ENCODE assay signal across 10 cellular contexts in the genomic region with DNA sequence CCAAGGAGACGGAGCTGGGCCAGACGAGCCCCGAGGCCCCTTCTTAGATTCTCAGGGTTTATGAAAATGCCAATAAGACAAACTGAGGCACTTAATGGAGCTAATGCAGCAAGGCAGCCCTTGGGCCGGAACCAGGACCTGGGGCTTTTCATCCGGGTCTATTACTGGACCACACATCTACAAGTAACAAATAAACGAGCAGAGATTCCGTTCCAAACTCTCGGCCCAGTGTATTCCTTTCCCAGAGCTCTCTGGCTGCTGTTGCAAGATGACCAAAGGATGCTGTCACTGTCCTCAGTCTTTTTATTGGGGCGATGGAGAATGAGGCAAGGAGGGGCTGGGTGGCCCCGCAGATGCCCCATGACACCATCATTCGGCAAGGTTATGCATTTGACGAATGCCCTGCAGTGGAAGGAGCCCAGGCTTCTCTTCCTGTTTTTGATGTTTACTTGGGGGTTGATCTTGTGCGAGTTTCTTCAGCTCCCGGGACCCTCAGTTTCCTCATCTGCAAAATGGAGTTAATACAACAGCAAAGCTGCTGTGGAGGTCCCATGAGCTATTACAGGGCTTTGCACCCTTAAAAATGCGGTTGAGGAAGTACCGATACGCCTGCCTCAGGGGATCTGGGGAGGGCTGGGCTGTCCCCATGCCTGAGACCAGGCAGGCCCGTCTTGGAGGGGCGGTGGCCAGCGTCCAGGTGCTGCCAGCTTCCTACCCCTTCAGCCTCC. TPM values are rescaled to one million over a fixed set of nuclear protein-coding genes. Genes with fewer than 3 reads are reported as not detected.
DNase-seq lines count a peak whose midpoint lies in the region; ATAC-seq and TF ChIP-seq lines count a peak whose summit lies in the region.
"Had no signal": no experiment of that assay in that cellular context is flagged by ENCODE, and none has a peak within 500 bp of the region (broad histone marks: within the 10 kb centered on the region; RNA-seq: fewer than 3 reads in every experiment).

No MANE protein-coding gene starts in this region.

- H3K27ac Mint-ChIP-seq in activated naive CD8-positive, alpha-beta T cell treated with anti-CD3 and anti-CD28 coated beads for 36 hours = no peak overlapping the region

- DNase-seq in cardiac muscle cell (ENCODE audit: low read depth in 1 of 2, low spot score in 1 of 2) = no peak
- DNase-seq in cardiac septum (ENCODE audit: low spot score) = no peak
- DNase-seq in activated naive CD8-positive, alpha-beta T cell treated with anti-CD3 and anti-CD28 coated beads for 36 hours = no peak
- DNase-seq in upper lobe of right lung = no peak
- DNase-seq: COR-L47 had no signal

- H3K4me3 Mint-ChIP-seq in activated naive CD8-positive, alpha-beta T cell treated with anti-CD3 and anti-CD28 coated beads for 36 hours = peak overlapping the region; percentile 16

- H3K4me1 Mint-ChIP-seq in activated naive CD8-positive, alpha-beta T cell treated with anti-CD3 and anti-CD28 coated beads for 36 hours = peaks cover 5% of the 10 kb centered on the region

- H3K4me3 ChIP-seq in cardiac muscle cell (peak overlapping the region; percentile 84), mesodermal cell (ENCODE audit: extremely low read depth, insufficient read depth, low read length, poor library complexity, severe bottlenecking) (peak overlapping the region; percentile 49), upper lobe of right lung (peak overlapping the region; percentile 64)

- H3K27ac ChIP-seq in cardiac muscle cell (no peak overlapping the region), mesodermal cell (ENCODE audit: low read depth, low read length, severe bottlenecking) (no peak overlapping the region), upper lobe of right lung (no peak overlapping the region)
- H3K27ac ChIP-seq: neutrophil had no signal

- peaks cover 12% of the 10 kb centered on the region for H3K4me1 ChIP-seq in cardiac muscle cell (ENCODE audit: low read depth)
- peaks cover 4% of the 10 kb centered on the region for H3K4me1 ChIP-seq in mesodermal cell (ENCODE audit: control insufficient read depth, insufficient read depth, low read length, poor library complexity, severe bottlenecking)
- peaks cover 21% of the 10 kb centered on the region for H3K4me1 ChIP-seq in upper lobe of right lung

- H3K36me3 ChIP-seq in cardiac muscle cell (no peaks in the 10 kb centered on the region), mesodermal cell (ENCODE audit: control insufficient read depth, insufficient read depth, low read length) (no peaks in the 10 kb centered on the region), upper lobe of right lung (no peaks in the 10 kb centered on the region)
- H3K36me3 ChIP-seq: neutrophil had no signal

- no peaks in the 10 kb centered on the region for H3K9me3 Mint-ChIP-seq in activated naive CD8-positive, alpha-beta T cell treated with anti-CD3 and anti-CD28 coated beads for 36 hours

- no peaks in the 10 kb centered on the region for H3K36me3 Mint-ChIP-seq in activated naive CD8-positive, alpha-beta T cell treated with anti-CD3 and anti-CD28 coated beads for 36 hours

- 61 to 65% methylated on average over 16 to 19 of the region's 20 CpGs for WGBS in mesodermal cell (ENCODE audit: insufficient coverage in 2 of 2), 2 experiments

- intact Hi-C loops in cardiac septum (cut with DNase I) (loop anchor here (5.0 kb wide), 2 partner anchors 47 to 222 kb away; no protein-coding TSS in a partner anchor), upper lobe of right lung (cut with DNase I) (no loop called here)

- H3K27me3 ChIP-seq in cardiac muscle cell = peaks cover 98% of the 10 kb centered on the region
- H3K27me3 ChIP-seq in upper lobe of right lung = peaks cover 67% of the 10 kb centered on the region

- H3K27me3 Mint-ChIP-seq in activated naive CD8-positive, alpha-beta T cell treated with anti-CD3 and anti-CD28 coated beads for 36 hours = peaks cover 48% of the 10 kb centered on the region

- ATAC-seq in upper lobe of right lung (no peak), GM18868 (IDR thresholded peaks at IDR 0.05; ENCODE audit: unreplicated experiment) (no peak), HG03097 (IDR thresholded peaks at IDR 0.05; ENCODE audit: low FRiP score, unreplicated experiment) (no peak), HG02588 (IDR thresholded peaks at IDR 0.05; ENCODE audit: unreplicated experiment) (no peak)

- TF ChIP-seq CTCF in cardiac muscle cell (IDR thresholded peaks at IDR 0.05; ENCODE audit: low read depth, low read length) (no peak), upper lobe of right lung (IDR thresholded peaks at IDR 0.05) (no peak)

- H3K9me3 ChIP-seq in cardiac muscle cell (ENCODE audit: low read depth) (no peaks in the 10 kb centered on the region), mesodermal cell (ENCODE audit: control insufficient read depth, low read length) (no peaks in the 10 kb centered on the region), upper lobe of right lung (no peaks in the 10 kb centered on the region)
- H3K9me3 ChIP-seq: neutrophil had no signal

RNA-seq across cellular contexts. Expression of a gene that starts 1.1 kb away (rescaled TPM):
- total RNA-seq in cardiac muscle cell = 0.21 and 0.60 TPM in 2 replicates
- polyA plus RNA-seq in cardiac muscle cell = 0.10 and 0.16 TPM in 2 replicates
- 11.5 TPM for total RNA-seq in cardiac septum
- under 1 TPM; 0.43 to 0.54 TPM for total RNA-seq in activated naive CD8-positive, alpha-beta T cell treated with anti-CD3 and anti-CD28 coated beads for 36 hours
- 0.59 TPM for polyA plus RNA-seq in mesodermal cell (2013, experiment 1 of 2)
- 0.30 TPM for polyA plus RNA-seq in mesodermal cell (2013, experiment 2 of 2)
- 4.1 TPM for total RNA-seq in upper lobe of right lung

RNA-seq across cellular contexts. Expression of a gene that starts 54.8 kb away (rescaled TPM):
- total RNA-seq in cardiac muscle cell = 0.09 and 0.28 TPM in 2 replicates
- polyA plus RNA-seq in cardiac muscle cell = 0.09 and 0.38 TPM in 2 replicates
- 2.0 TPM for total RNA-seq in cardiac septum
- total RNA-seq in activated naive CD8-positive, alpha-beta T cell treated with anti-CD3 and anti-CD28 coated beads for 36 hours = 10 to 100 TPM; 27.9 to 32.6 TPM
- 1.00 TPM for polyA plus RNA-seq in mesodermal cell (2013, experiment 1 of 2)
- 0.46 TPM for polyA plus RNA-seq in mesodermal cell (2013, experiment 2 of 2)
- total RNA-seq in upper lobe of right lung = 37.7 TPM
